In genomic region chr11:123233978-123234340, GRCh38 we compare ENCODE assay signal across 1 cellular context.
TF ChIP-seq lines count a peak whose summit lies in the region.

No MANE protein-coding gene starts in this region.

TF ChIP-seq in GM23338, 12 proteins besides CTCF, POLR2A, EP300 and RAD21 (continued from another document):
- TF ChIP-seq REST (IDR thresholded peaks at IDR 0.05; ENCODE audit: unreplicated experiment) (no peak), ZNF462 (CRISPR knock-in tag; IDR thresholded peaks at IDR 0.05) (no peak), POLR2AphosphoS5 (IDR thresholded peaks at IDR 0.05; ENCODE audit: low read depth) (no peak)
